In the genomic region with DNA sequence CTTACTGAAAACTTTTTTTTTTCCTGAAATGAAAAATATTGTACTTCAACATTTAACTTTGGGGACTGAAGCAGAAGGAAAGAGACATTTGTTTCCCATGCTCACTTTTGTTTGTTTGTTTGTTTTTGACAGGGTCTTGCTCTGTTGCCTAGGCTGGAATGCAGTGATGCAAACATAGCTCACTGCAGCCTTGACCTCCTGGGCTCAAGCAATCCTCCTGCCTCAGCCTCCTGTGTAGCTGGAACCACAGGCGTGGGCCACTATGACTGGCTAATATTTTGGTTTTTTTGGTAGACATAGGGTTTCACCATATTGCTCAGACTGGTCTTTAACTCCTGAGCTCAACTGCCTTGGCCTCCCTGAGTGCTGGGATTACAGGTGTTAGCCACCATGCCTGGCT, we compare ENCODE assay signal across 21 cellular contexts.
DNase-seq lines count a peak whose midpoint lies in the region; ATAC-seq, FAIRE-seq and TF ChIP-seq lines count a peak whose summit lies in the region.
"Had no signal": no experiment of that assay in that cellular context is flagged by ENCODE, and none has a peak within 500 bp of the region (broad histone marks: within the 10 kb centered on the region; RNA-seq: fewer than 3 reads in every experiment).

No MANE protein-coding gene starts in this region.

- H3K36me3 Mint-ChIP-seq in activated naive CD8-positive, alpha-beta T cell treated with anti-CD3 and anti-CD28 coated beads, Interleukin-2, amount 50 U/mL, for 24 hours (ENCODE audit: low read depth): no peaks in the 10 kb centered on the region
- H3K36me3 Mint-ChIP-seq: CD4-positive, alpha-beta memory T cell had no signal

- H3K23ac ChIP-seq in H1 (ENCODE audit: insufficient read length): no peak overlapping the region

- H3K9me3 ChIP-seq in right atrium auricular region: no peaks in the 10 kb centered on the region
- no peaks in the 10 kb centered on the region for H3K9me3 ChIP-seq in H1 (ENCODE audit: insufficient read depth in 2 of 2, low read depth in 1 of 2, low read length in 1 of 2)
- H3K9me3 ChIP-seq in sigmoid colon: no peaks in the 10 kb centered on the region
- H3K9me3 ChIP-seq: A549, HAP-1 had no signal

- ATAC-seq in Right ventricle myocardium superior (ENCODE audit: poor library complexity): no peak
- ATAC-seq in activated naive CD8-positive, alpha-beta T cell treated with anti-CD3 and anti-CD28 coated beads, Interleukin-2, amount 50 U/mL, for 24 hours: no peak
- ATAC-seq: A549 had no signal

- H3K27ac Mint-ChIP-seq in activated naive CD8-positive, alpha-beta T cell treated with anti-CD3 and anti-CD28 coated beads, Interleukin-2, amount 50 U/mL, for 24 hours: no peak overlapping the region
- H3K27ac Mint-ChIP-seq: CD4-positive, alpha-beta memory T cell had no signal

- CTCF ChIA-PET in H1 (lab: Charles Lee; ENCODE audit: partially characterized antibody): interaction anchor here (0.6 to 1.1 kb wide), 4 partner anchors 56 to 534 kb away, joined by 3 read pairs; no protein-coding TSS in a partner anchor

- no peaks in the 10 kb centered on the region for H3K4me1 Mint-ChIP-seq in activated naive CD8-positive, alpha-beta T cell treated with anti-CD3 and anti-CD28 coated beads, Interleukin-2, amount 50 U/mL, for 24 hours
- H3K4me1 Mint-ChIP-seq: CD4-positive, alpha-beta memory T cell had no signal

- H3K27ac ChIP-seq in right atrium auricular region (peak overlapping the region; percentile 15 to 84), H1 (ENCODE audit: low read depth, low read length) (no peak overlapping the region), sigmoid colon (peak overlapping the region in 3 of 4 donors; percentile 14 to 43 (median 39))
- H3K27ac ChIP-seq: A549 had no signal

- H2BK120ac ChIP-seq in H1 (replicated peaks; ENCODE audit: low read depth, low read length): no peak overlapping the region

- no peak overlapping the region for H3K9ac ChIP-seq in H1 (replicated peaks in 1 of 4; ENCODE audit: extremely low read depth in 1 of 4, low read depth in 3 of 4, low read length in 3 of 4)

- no peak overlapping the region for H4K8ac ChIP-seq in H1 (ENCODE audit: extremely low read depth, insufficient read depth, low read length)

- no peak for FAIRE-seq in H1 (lab: Jason Lieb, UNC)
- FAIRE-seq: A549, HTR-8/SVneo had no signal

- H3K4me3 Mint-ChIP-seq in activated naive CD8-positive, alpha-beta T cell treated with anti-CD3 and anti-CD28 coated beads, Interleukin-2, amount 50 U/mL, for 24 hours: no peak overlapping the region
- H3K4me3 Mint-ChIP-seq: CD4-positive, alpha-beta memory T cell had no signal

- H3K9me3 Mint-ChIP-seq in activated naive CD8-positive, alpha-beta T cell treated with anti-CD3 and anti-CD28 coated beads, Interleukin-2, amount 50 U/mL, for 24 hours: no peaks in the 10 kb centered on the region

- no peak overlapping the region for H3K18ac ChIP-seq in H1 (ENCODE audit: extremely low read depth, low read length)

- no peak for TF ChIP-seq CTCF in right atrium auricular region (IDR thresholded peaks at IDR 0.05)
- TF ChIP-seq CTCF in H1 (IDR thresholded peaks at IDR 0.05; ENCODE audit: control extremely low read depth in 1 of 3, insufficient read depth in 1 of 3, low read depth in 1 of 3, low read length in 3 of 3): no peak
- no peak for TF ChIP-seq CTCF in sigmoid colon (IDR thresholded peaks at IDR 0.05)

- no peak overlapping the region for H4K91ac ChIP-seq in H1 (replicated peaks; ENCODE audit: insufficient read length, low read length)

- no peak overlapping the region for H3K56ac ChIP-seq in H1 (replicated peaks; ENCODE audit: insufficient read length, low read depth, low read length)

- DNase-seq in right atrium auricular region (ENCODE audit: low spot score) (no peak), Right ventricle myocardium superior (no peak), H1 (ENCODE audit: low read depth in 1 of 2, low spot score in 2 of 2) (no peak), sigmoid colon (no peak), GM19238 (ENCODE audit: insufficient read length, low spot score) (no peak), NCI-H748 treated with DMSO at 0.1 percent for 48 hours (lab: John Stamatoyannopoulos, UW) (no peak)
- no peak for DNase-seq in activated naive CD8-positive, alpha-beta T cell treated with anti-CD3 and anti-CD28 coated beads, Interleukin-2, amount 50 U/mL, for 24 hours
- DNase-seq: CD4-positive, alpha-beta memory T cell; GF-D8; Kasumi-1; NCI-H1092 treated with DMSO at 0.1 percent for 48 hours; NCI-H146; NCI-H2029 treated with DMSO at 0.1 percent for 48 hours; NCI-H2171; NCI-H446 treated with DMSO at 0.1 percent for 48 hours; NCI-H82; OCI-M1; SHP77 had no signal

- H3K27me3 ChIP-seq in right atrium auricular region: no peaks in the 10 kb centered on the region
- 0 out of 7 replicates have a peak, but pooled peaks cover 0 to 3% (median 0%) of the 10 kb centered on the region in 4 experiments for H3K27me3 ChIP-seq in H1 (replicated peaks in 1 of 4; ENCODE audit: control insufficient read depth in 3 of 4, extremely low read depth in 1 of 4, insufficient read depth in 3 of 4, low read length in 3 of 4)
- H3K27me3 ChIP-seq in sigmoid colon: no peaks in the 10 kb centered on the region

- peaks cover 0 to 44% of the 10 kb centered on the region in 2 donors for H3K4me1 ChIP-seq in right atrium auricular region
- H3K4me1 ChIP-seq in H1 (replicated peaks in 1 of 4; ENCODE audit: control insufficient read depth in 3 of 4, insufficient read depth in 4 of 4, low read length in 3 of 4): peaks cover 0 to 4% (median 3%) of the 10 kb centered on the region in 4 experiments; a peak in 4 of 7 replicates
- H3K4me1 ChIP-seq in sigmoid colon: peaks cover 0 to 8% (median 4%) of the 10 kb centered on the region in 4 donors
- H3K4me1 ChIP-seq: A549, HAP-1 had no signal

- no peak overlapping the region for H3K14ac ChIP-seq in H1 (ENCODE audit: insufficient read length)

- TF ChIP-seq POLR2A in H1 (IDR thresholded peaks at IDR 0.05; ENCODE audit: control extremely low read depth in 1 of 2, low read depth in 2 of 2, low read length in 2 of 2) (no peak), sigmoid colon (IDR thresholded peaks at IDR 0.05) (no peak)

- peak overlapping the region in 1 of 2 experiments; percentile 48; a peak in 1 of 4 replicates for H3K4me2 ChIP-seq in H1 (ENCODE audit: insufficient read depth in 1 of 2, low read depth in 2 of 2, low read length in 2 of 2)
- H3K4me2 ChIP-seq: A549 had no signal

- H3K27me3 Mint-ChIP-seq in activated naive CD8-positive, alpha-beta T cell treated with anti-CD3 and anti-CD28 coated beads, Interleukin-2, amount 50 U/mL, for 24 hours: no peaks in the 10 kb centered on the region

- POLR2A ChIA-PET in H1 (lab: Charles Lee; ENCODE audit: partially characterized antibody): interaction anchor here (1.8 kb wide), 1 partner anchor 14 kb away, joined by 3 read pairs; no protein-coding TSS in a partner anchor

- H3K79me2 ChIP-seq in H1 (ENCODE audit: control insufficient read depth in 1 of 2, insufficient read depth in 2 of 2, low read length in 2 of 2): no peaks in the 10 kb centered on the region

- H2AK5ac ChIP-seq in H1 (ENCODE audit: low read depth, low read length): no peak overlapping the region

- intact Hi-C loops in Right ventricle myocardium superior (cut with DNase I): no loop called here
- intact Hi-C loops in sigmoid colon (cut with DNase I): no loop called here

- no peak overlapping the region for H2BK5ac ChIP-seq in H1 (ENCODE audit: low read depth, low read length)

- H2AFZ ChIP-seq in H1 (ENCODE audit: low read length): no peak overlapping the region

- no peak overlapping the region for H2BK12ac ChIP-seq in H1 (ENCODE audit: low read depth, low read length)

- no peak for TF ChIP-seq RAD21 in H1 (IDR thresholded peaks at IDR 0.05 in 1 of 2, conservative IDR thresholded peaks at IDR 0.05 in 1 of 2; ENCODE audit: low read depth in 2 of 2, low read length in 2 of 2)

- H3K4me3 ChIP-seq in right atrium auricular region (no peak overlapping the region), H1 (ENCODE audit: extremely low read depth in 1 of 4, insufficient read depth in 2 of 4, low read depth in 3 of 4, low read length in 4 of 4) (no peak overlapping the region), sigmoid colon (no peak overlapping the region)
- H3K4me3 ChIP-seq: A549, HAP-1 had no signal

- TF ChIP-seq EP300 in H1 (IDR thresholded peaks at IDR 0.05; ENCODE audit: borderline replicate concordance in 1 of 2, low read depth in 2 of 2, low read length in 2 of 2): no peak
- TF ChIP-seq EP300 in sigmoid colon (IDR thresholded peaks at IDR 0.05): no peak

- no peak overlapping the region for H4K5ac ChIP-seq in H1 (ENCODE audit: insufficient read length, low read depth, low read length)

- no peak overlapping the region for H3K4ac ChIP-seq in H1 (replicated peaks; ENCODE audit: insufficient read length, low read depth, low read length)

- H4K20me1 ChIP-seq in H1 (replicated peaks in 1 of 2; ENCODE audit: control insufficient read depth in 1 of 2, insufficient read depth in 2 of 2, low read length in 2 of 2): no peaks in the 10 kb centered on the region

- H3K79me1 ChIP-seq in H1 (ENCODE audit: low read depth, low read length): no peaks in the 10 kb centered on the region

- H3K23me2 ChIP-seq in H1 (ENCODE audit: low read depth, low read length): no peaks in the 10 kb centered on the region

- H3K36me3 ChIP-seq in right atrium auricular region (no peaks in the 10 kb centered on the region), H1 (ENCODE audit: control insufficient read depth in 2 of 4, insufficient read depth in 4 of 4, low read length in 3 of 4) (no peaks in the 10 kb centered on the region), sigmoid colon (no peaks in the 10 kb centered on the region)
- H3K36me3 ChIP-seq: HAP-1 had no signal

- H2BK15ac ChIP-seq in H1 (ENCODE audit: low read length): no peak overlapping the region

- WGBS in H1 (ENCODE audit: extremely low coverage in 1 of 2, insufficient coverage in 1 of 2, insufficient read length in 1 of 2, insufficient replicate concordance in 2 of 2, low coverage in 1 of 2, low lambda C conversion rate in 2 of 2, missing lambda C conversion rate in 1 of 2), 2 experiments: 75% methylated on average over 1 of the region's 1 CpG; no CpG with 5 or more reads in 1 of the 2 experiments
- 94 to 97% methylated on average over 1 of the region's 1 CpG for WGBS in sigmoid colon, 2 donors

- no peak overlapping the region for H2BK20ac ChIP-seq in H1 (ENCODE audit: low read length)

TF ChIP-seq in H1, 55 proteins besides CTCF, POLR2A, EP300 and RAD21:
- TF ChIP-seq, protein P1, sequence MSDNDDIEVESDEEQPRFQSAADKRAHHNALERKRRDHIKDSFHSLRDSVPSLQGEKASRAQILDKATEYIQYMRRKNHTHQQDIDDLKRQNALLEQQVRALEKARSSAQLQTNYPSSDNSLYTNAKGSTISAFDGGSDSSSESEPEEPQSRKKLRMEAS (IDR thresholded peaks at IDR 0.05): no peak
- TF ChIP-seq TEAD4 (IDR thresholded peaks at IDR 0.05; ENCODE audit: low read depth, low read length) (peak; percentile 35; the same call in 1 of the 2 replicates), SAP30 (IDR thresholded peaks at IDR 0.05; ENCODE audit: insufficient read depth, insufficient replicate concordance, low read length) (no peak)
